8 cellular contexts compared by ENCODE assay signal in the genomic region with DNA sequence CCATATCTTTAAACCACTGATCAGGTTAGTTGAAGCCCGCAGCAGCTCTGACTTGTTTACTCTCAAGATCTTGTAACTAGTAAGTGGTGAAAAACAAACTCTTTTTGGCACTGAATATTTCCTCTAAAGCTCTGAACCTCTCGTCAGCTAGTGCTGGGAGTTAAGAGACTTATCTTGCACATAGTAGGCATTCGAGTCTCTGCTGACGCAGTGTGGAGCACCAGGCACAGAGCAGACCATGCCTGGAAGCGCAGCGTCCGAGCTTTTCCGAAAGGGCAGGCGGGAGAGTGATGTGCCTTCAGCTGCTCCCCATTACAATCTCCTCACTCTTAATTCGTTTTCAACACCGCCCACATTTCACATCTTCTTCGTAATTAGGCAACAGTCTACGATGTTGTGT.
DNase-seq lines count a peak whose midpoint lies in the region; ATAC-seq and TF ChIP-seq lines count a peak whose summit lies in the region.

No MANE protein-coding gene starts in this region.

- peak overlapping the region; percentile 46 for H3K56ac ChIP-seq in IMR-90 (ENCODE audit: extremely low read depth, insufficient read depth, low read length)

- H3K9me3 ChIP-seq in CD8-positive, alpha-beta T cell (ENCODE audit: low read length), result no peaks in the 10 kb centered on the region
- no peaks in the 10 kb centered on the region for H3K9me3 ChIP-seq in IMR-90 (ENCODE audit: control insufficient read depth, insufficient read depth, low read length)
- H3K9me3 ChIP-seq in sigmoid colon, result no peaks in the 10 kb centered on the region

- H2BK120ac ChIP-seq in IMR-90 (ENCODE audit: low read depth, low read length), result peak overlapping the region; percentile 81

- H3K4me2 ChIP-seq in IMR-90 (ENCODE audit: low read depth, low read length), result peak overlapping the region; percentile 24

- CTCF ChIA-PET in CD8-positive, alpha-beta T cell (lab: Charles Lee), result interaction anchor here (1.1 to 2.1 kb wide), 4 partner anchors 42 to 186 kb away, joined by 3 to 10 read pairs (median 6); partner anchors contain the start of gene HIC1
- CTCF ChIA-PET in IMR-90 (lab: Yijun Ruan, JAX), result interaction anchor here (0.9 to 1.3 kb wide), 2 partner anchors 66 to 173 kb away, joined by 3 to 5 read pairs; no protein-coding TSS in a partner anchor

- in situ Hi-C loops in IMR-90 (cut with MboI; ENCODE audit: low sequenced_read_pairs), result loop anchor here (5.0 kb wide), 1 partner anchor 68 kb away; no protein-coding TSS in a partner anchor

- peak overlapping the region; percentile 80 for H3K4ac ChIP-seq in IMR-90 (ENCODE audit: low read depth, low read length)

- H3K4me3 ChIP-seq in CD8-positive, alpha-beta T cell (ENCODE audit: low read depth, low read length), result no peak overlapping the region
- no peak overlapping the region for H3K4me3 ChIP-seq in IMR-90 (ENCODE audit: insufficient read depth, low read depth, low read length)
- peak overlapping the region; percentile 1 for H3K4me3 ChIP-seq in coronary artery
- no peak overlapping the region for H3K4me3 ChIP-seq in sigmoid colon

- H3K36me3 ChIP-seq in CD8-positive, alpha-beta T cell (ENCODE audit: insufficient read depth, low read length), result peaks cover 8% of the 10 kb centered on the region
- H3K36me3 ChIP-seq in IMR-90 (ENCODE audit: control insufficient read depth, insufficient read depth, low read length) (peaks cover 7% of the 10 kb centered on the region), sigmoid colon (peaks cover 0 to 7% (median 2%) of the 10 kb centered on the region in 4 donors)

- TF ChIP-seq POLR2A in IMR-90 (IDR thresholded peaks at IDR 0.05; ENCODE audit: low read depth, low read length) (no peak), sigmoid colon (IDR thresholded peaks at IDR 0.05) (no peak)

- TF ChIP-seq CTCF in CD8-positive, alpha-beta T cell (IDR thresholded peaks at IDR 0.05), result no peak
- TF ChIP-seq CTCF in IMR-90 (conservative IDR thresholded peaks at IDR 0.05; ENCODE audit: low read depth, low read length), result no peak
- no peak for TF ChIP-seq CTCF in coronary artery (IDR thresholded peaks at IDR 0.05)
- no peak for TF ChIP-seq CTCF in sigmoid colon (IDR thresholded peaks at IDR 0.05)

- H4K20me1 ChIP-seq in IMR-90 (ENCODE audit: insufficient read depth, low read length), result 0 out of 2 replicates have a peak, but pooled peaks cover 2% of the 10 kb centered on the region

- no peaks in the 10 kb centered on the region for H3K27me3 ChIP-seq in CD8-positive, alpha-beta T cell (ENCODE audit: insufficient read depth, low read length)
- H3K27me3 ChIP-seq in IMR-90 (ENCODE audit: control insufficient read depth, insufficient read depth, low read length) (no peaks in the 10 kb centered on the region), sigmoid colon (no peaks in the 10 kb centered on the region)

- whole genome bisulfite sequencing in IMR-90 (ENCODE audit: extremely low coverage in 2 of 2, insufficient read length in 1 of 2), 2 experiments, result no CpG with 5 or more reads among the region's 13 CpGs
- WGBS in sigmoid colon, 2 donors, result 85 to 87% methylated on average over 13 of the region's 13 CpGs

- peaks cover 67% of the 10 kb centered on the region for H3K36me3 Mint-ChIP-seq in CD8-positive, alpha-beta T cell

- peak overlapping the region; percentile 93 for H2AK5ac ChIP-seq in IMR-90 (ENCODE audit: low read depth, low read length)

- no peak overlapping the region for H3K4me3 Mint-ChIP-seq in CD8-positive, alpha-beta T cell

- POLR2A ChIA-PET in CD8-positive, alpha-beta T cell (lab: Charles Lee), result no interaction called here
- POLR2A ChIA-PET in IMR-90 (lab: Charles Lee; ENCODE audit: unreplicated experiment), result no interaction called here

- peak overlapping the region; percentile 82 for H3K14ac ChIP-seq in IMR-90 (replicated peaks; ENCODE audit: low read depth, low read length)

- H3K23ac ChIP-seq in IMR-90 (ENCODE audit: low read depth, low read length), result peak overlapping the region; percentile 84

- no peak for TF ChIP-seq RAD21 in IMR-90 (IDR thresholded peaks at IDR 0.05; ENCODE audit: low read length)

- H3K9me3 Mint-ChIP-seq in CD8-positive, alpha-beta T cell, result no peaks in the 10 kb centered on the region

- no peak for TF ChIP-seq EP300 in sigmoid colon (IDR thresholded peaks at IDR 0.05)

- peak overlapping the region; percentile 38 to 92; a peak in 3 of 4 replicates for H4K8ac ChIP-seq in IMR-90 (ENCODE audit: low read depth in 2 of 2, low read length in 2 of 2)

- H2BK15ac ChIP-seq in IMR-90 (ENCODE audit: low read depth, low read length), result peak overlapping the region; percentile 90

- H3K27me3 Mint-ChIP-seq in CD8-positive, alpha-beta T cell (ENCODE audit: low read depth), result no peaks in the 10 kb centered on the region

- no peak for DNase-seq in CD8-positive, alpha-beta T cell
- DNase-seq in IMR-90 (no peak), coronary artery (ENCODE audit: low spot score) (no peak), sigmoid colon (no peak), NCI-H1436 treated with DMSO at 0.1 percent for 48 hours (lab: John Stamatoyannopoulos, UW) (no peak), NAMALWA (ENCODE audit: low spot score) (no peak), islet precursor cell (no peak), AML-193 (lab: John Stamatoyannopoulos, UW) (no peak)

- H4K91ac ChIP-seq in IMR-90 (ENCODE audit: insufficient read depth, low read depth, low read length), result peak overlapping the region; percentile 88

- BruUV-seq in IMR-90 (replicated peaks; lab: Mats Ljungman, UMichigan), result no TSS peak

- H3K79me1 ChIP-seq in IMR-90 (ENCODE audit: low read depth in 1 of 2, low read length in 2 of 2), result peaks cover 8 to 68% of the 10 kb centered on the region in 2 experiments

- H3K9me1 ChIP-seq in IMR-90 (ENCODE audit: insufficient read depth, low read length), result peaks cover 23% of the 10 kb centered on the region

- peak overlapping the region; percentile 2 for H2AK9ac ChIP-seq in IMR-90 (replicated peaks; ENCODE audit: low read depth, low read length, poor library complexity)

- no peak for ATAC-seq in CD8-positive, alpha-beta T cell
- ATAC-seq in IMR-90 (ENCODE audit: low read depth), result no peak

- peak overlapping the region; percentile 3 for H2AFZ ChIP-seq in IMR-90 (replicated peaks; ENCODE audit: low read length, poor library complexity)

- intact Hi-C loops in CD8-positive, alpha-beta T cell (cut with DNase I, micrococcal nuclease), result loop anchor here in 1 of 2 experiments (10.0 kb wide), 1 partner anchor 356 kb away; no protein-coding TSS in a partner anchor
- intact Hi-C loops in IMR-90 (cut with micrococcal nuclease) (loop anchor here (5.0 kb wide), 1 partner anchor 128 kb away; no protein-coding TSS in a partner anchor), sigmoid colon (cut with DNase I) (no loop called here)

- peak overlapping the region; percentile 75 for H3K27ac Mint-ChIP-seq in CD8-positive, alpha-beta T cell

- dilution Hi-C loops in IMR-90 (cut with HindIII; ENCODE audit: low sequenced_read_pairs, unreplicated experiment), result no loop called here

- peak overlapping the region; percentile 70 for H2BK20ac ChIP-seq in IMR-90 (ENCODE audit: low read depth, low read length)

- peak overlapping the region; percentile 80 for H4K5ac ChIP-seq in IMR-90 (ENCODE audit: low read depth, low read length)

- H2BK5ac ChIP-seq in IMR-90 (ENCODE audit: low read depth, low read length, poor library complexity, severe bottlenecking), result peak overlapping the region; percentile 85

- H3K27ac ChIP-seq in CD8-positive, alpha-beta T cell (ENCODE audit: low read depth, low read length), result no peak overlapping the region
- H3K27ac ChIP-seq in IMR-90 (ENCODE audit: insufficient read depth, low read length), result peak overlapping the region; percentile 98
- peak overlapping the region; percentile 34 to 61 for H3K27ac ChIP-seq in coronary artery
- H3K27ac ChIP-seq in sigmoid colon, result peak overlapping the region; percentile 69 to 81 (median 74)

- peaks cover 4% of the 10 kb centered on the region for H3K4me1 ChIP-seq in CD8-positive, alpha-beta T cell (ENCODE audit: insufficient read depth, low read length)
- H3K4me1 ChIP-seq in IMR-90 (ENCODE audit: control insufficient read depth, insufficient read depth, low read length) (peaks cover 31% of the 10 kb centered on the region), sigmoid colon (peaks cover 0 to 55% (median 44%) of the 10 kb centered on the region in 4 donors)

- peak overlapping the region; percentile 88 for H3K18ac ChIP-seq in IMR-90 (ENCODE audit: low read depth, low read length)

- H3K4me1 Mint-ChIP-seq in CD8-positive, alpha-beta T cell (ENCODE audit: low read depth), result peaks cover 17% of the 10 kb centered on the region

- peak overlapping the region; percentile 67 for H3K9ac ChIP-seq in IMR-90 (ENCODE audit: low read depth, low read length)

TF ChIP-seq in IMR-90, 13 proteins besides CTCF, POLR2A, EP300 and RAD21:
- no peak for TF ChIP-seq RCOR1 (IDR thresholded peaks at IDR 0.05; ENCODE audit: insufficient replicate concordance, low read length)
- no peak for TF ChIP-seq MAFK (IDR thresholded peaks at IDR 0.05; ENCODE audit: low read depth, low read length)
- TF ChIP-seq RFX5 (IDR thresholded peaks at IDR 0.05; ENCODE audit: low read depth, low read length), result no peak
TF ChIP-seq in IMR-90: peak in this region for 0.
